8 cellular contexts compared by ENCODE assay signal in genomic region chr15:37981781-37982180, GRCh38. TPM values are rescaled to one million over a fixed set of nuclear protein-coding genes. Genes with fewer than 3 reads are reported as not detected.
A peak's percentile ranks its signal among the peaks of the same experiment; 100 is the strongest.
DNase-seq lines count a peak whose midpoint lies in the region; ATAC-seq and TF ChIP-seq lines count a peak whose summit lies in the region.
"Had no signal": no experiment of that assay in that cellular context is flagged by ENCODE, and none has a peak within 500 bp of the region (broad histone marks: within the 10 kb centered on the region; RNA-seq: fewer than 3 reads in every experiment).

No MANE protein-coding gene starts in this region.

- no peaks in the 10 kb centered on the region for H3K9me3 ChIP-seq in endodermal cell (ENCODE audit: control insufficient read depth, low read length)
- H3K9me3 ChIP-seq in psoas muscle, result no peaks in the 10 kb centered on the region

- WGBS in endodermal cell (ENCODE audit: insufficient coverage in 1 of 2, insufficient read length in 1 of 2), 2 experiments, result 65 to 84% methylated on average over 2 to 3 of the region's 3 CpGs
- WGBS in psoas muscle, 3 donors, result 18 to 27% (median 19%) methylated on average over 3 of the region's 3 CpGs

- H3K9ac ChIP-seq in endodermal cell (ENCODE audit: extremely low read depth, low read length, poor library complexity, severe bottlenecking), result no peak overlapping the region

- ATAC-seq in psoas muscle, result no peak
- ATAC-seq in GM21423 (IDR thresholded peaks at IDR 0.05; ENCODE audit: unreplicated experiment), result no peak
- ATAC-seq in GM21737 (IDR thresholded peaks at IDR 0.05; ENCODE audit: unreplicated experiment), result no peak

- TF ChIP-seq CTCF in GM12873 (IDR thresholded peaks at IDR 0.05; ENCODE audit: insufficient read depth, low read depth, low read length, missing control alignments) (peak; percentile 27), endodermal cell (conservative IDR thresholded peaks at IDR 0.05) (peak; percentile 69), psoas muscle (IDR thresholded peaks at IDR 0.05) (peak; percentile 15)

- no peaks in the 10 kb centered on the region for H3K36me3 ChIP-seq in endodermal cell (ENCODE audit: control insufficient read depth, insufficient read depth, low read length)
- H3K36me3 ChIP-seq in psoas muscle (ENCODE audit: insufficient read depth in 1 of 2, low read depth in 1 of 2), result no peaks in the 10 kb centered on the region

- no peaks in the 10 kb centered on the region for H3K36me3 Mint-ChIP-seq in endodermal cell (ENCODE audit: low read depth)

- no peak overlapping the region for H3K4me3 Mint-ChIP-seq in endodermal cell

- intact Hi-C loops in psoas muscle (cut with DNase I), result no loop called here

- no peaks in the 10 kb centered on the region for H3K9me3 Mint-ChIP-seq in endodermal cell

- H3K4me3 ChIP-seq in endodermal cell (ENCODE audit: low read length) (no peak overlapping the region), psoas muscle (no peak overlapping the region)

- H3K27me3 Mint-ChIP-seq in endodermal cell (ENCODE audit: insufficient read depth), result no peaks in the 10 kb centered on the region

- DNase-seq in NCI-H524 treated with DMSO at 0.1 percent for 48 hours (lab: John Stamatoyannopoulos, UW) (peak; percentile 26), endodermal cell (no peak), psoas muscle (no peak), NCI-H2029 treated with DMSO at 0.1 percent for 48 hours (lab: John Stamatoyannopoulos, UW) (no peak)
- DNase-seq: islet precursor cell had no signal

- no peak overlapping the region for H3K27ac Mint-ChIP-seq in endodermal cell

- H3K4me1 Mint-ChIP-seq in endodermal cell, result no peaks in the 10 kb centered on the region

- H3K27ac ChIP-seq in endodermal cell (ENCODE audit: low read depth, low read length) (no peak overlapping the region), psoas muscle (no peak overlapping the region)

- H3K4me1 ChIP-seq in endodermal cell (ENCODE audit: control insufficient read depth, insufficient read depth, low read length) (no peaks in the 10 kb centered on the region), psoas muscle (no peaks in the 10 kb centered on the region)

- H3K27me3 ChIP-seq in endodermal cell (ENCODE audit: control insufficient read depth, insufficient read depth, low read length, poor library complexity, severe bottlenecking) (no peaks in the 10 kb centered on the region), psoas muscle (ENCODE audit: insufficient read depth in 3 of 3, low read length in 2 of 3) (no peaks in the 10 kb centered on the region)

RNA-seq across cellular contexts. Expression of gene TMCO5A, which starts 47.3 kb away (rescaled TPM):
- not detected for total RNA-seq in endodermal cell
- not detected for polyA plus RNA-seq in endodermal cell (2013, experiment 1 of 2)
- not detected for polyA plus RNA-seq in endodermal cell (2013, experiment 2 of 2)
- not detected for total RNA-seq in psoas muscle
- polyA plus RNA-seq in psoas muscle, result not detected

Comparison
In these comparisons a context has a peak if more than half of its experiments do, and no peak if none do; other contexts are left out.
1. CTCF ChIP-seq: peak in every context shown above with its lines; median percentile 69 in endodermal cell; 27 in GM12873; 15 in psoas muscle.